ENCODE assay signal across 1 cellular context in genomic region chr15:43928152-43928551, GRCh38.
TF ChIP-seq lines count a peak whose summit lies in the region.

No MANE protein-coding gene starts in this region.

TF ChIP-seq in GM23338, 12 proteins besides CTCF, POLR2A, EP300 and RAD21:
- TF ChIP-seq REST (IDR thresholded peaks at IDR 0.05; ENCODE audit: unreplicated experiment) (no peak), STAT1 (IDR thresholded peaks at IDR 0.05; ENCODE audit: unreplicated experiment) (no peak), ZNF331 (CRISPR knock-in tag; IDR thresholded peaks at IDR 0.05; ENCODE audit: low read depth) (no peak), POLR2AphosphoS5 (IDR thresholded peaks at IDR 0.05; ENCODE audit: low read depth) (peak; percentile 31; the same call in 1 of the 2 replicates), CREB1 (CRISPR knock-in tag; IDR thresholded peaks at IDR 0.05; ENCODE audit: low read depth) (no peak; the same call in 1 of the 2 replicates), ETS1 (IDR thresholded peaks at IDR 0.05) (no peak), JUNB (IDR thresholded peaks at IDR 0.05; ENCODE audit: unreplicated experiment) (no peak), NANOG (IDR thresholded peaks at IDR 0.05; ENCODE audit: borderline replicate concordance) (peak; percentile 86), EZH2phosphoT487 (IDR thresholded peaks at IDR 0.05; ENCODE audit: unreplicated experiment) (no peak), ZNF114 (CRISPR knock-in tag; IDR thresholded peaks at IDR 0.05) (0 out of 2 replicates have a peak, but pooled peaks have one; percentile 1), ZNF462 (CRISPR knock-in tag; IDR thresholded peaks at IDR 0.05) (peak; percentile 88), EZH2 (IDR thresholded peaks at IDR 0.05; ENCODE audit: low read depth, unreplicated experiment) (no peak)
